25 cellular contexts compared by ENCODE assay signal in the genomic region with DNA sequence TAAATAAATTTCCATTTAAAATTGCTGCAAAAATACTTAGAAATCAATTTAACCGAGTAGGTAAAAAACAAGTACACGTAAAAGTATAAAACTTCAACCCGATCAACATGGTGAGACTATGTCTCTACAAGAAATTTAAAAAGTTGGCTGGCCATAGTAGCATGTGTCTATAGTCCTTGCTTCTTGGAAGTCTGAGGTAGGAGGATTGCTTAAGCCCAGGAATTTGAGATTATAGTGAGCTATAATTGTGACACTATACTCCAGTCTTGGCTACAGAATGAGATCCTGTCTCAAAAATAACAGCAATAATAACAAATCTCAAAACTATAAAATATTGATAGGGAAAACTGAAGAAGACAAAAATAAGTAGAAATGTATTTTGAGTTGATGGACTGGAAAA. TPM values are rescaled to one million over a fixed set of nuclear protein-coding genes. Genes with fewer than 3 reads are reported as not detected.
"Had no signal": no experiment of that assay in that cellular context is flagged by ENCODE, and none has a peak within 500 bp of the region (broad histone marks: within the 10 kb centered on the region; RNA-seq: fewer than 3 reads in every experiment).

No MANE protein-coding gene starts in this region.

- H3K27ac ChIP-seq: body of pancreas, colonic mucosa, lower lobe of right lung, sigmoid colon, transverse colon had no signal

- H3K9me3 ChIP-seq: body of pancreas, colonic mucosa, lower lobe of right lung, sigmoid colon, transverse colon had no signal

- H3K36me3 ChIP-seq: sigmoid colon had no signal

- DNase-seq: activated CD4-positive, alpha-beta T cell treated with anti-CD3 and anti-CD28 coated beads for 36 hours; activated CD4-positive, alpha-beta T cell treated with anti-CD3 and anti-CD28 coated beads, Interleukin-2, amount 50 U/mL, for 48 hours; activated naive CD8-positive, alpha-beta T cell treated with anti-CD3 and anti-CD28 coated beads for 36 hours; activated T-cell treated with anti-CD3 and anti-CD28 coated beads for 4 hours; central memory CD4-positive, alpha-beta T cell; colonic mucosa; endodermal cell; left cardiac atrium; lower lobe of right lung; nephron progenitor cell; occipital lobe; posterior cingulate gyrus; sigmoid colon; stimulated activated CD4-positive, alpha-beta T cell treated with anti-CD3 and anti-CD28 coated beads, Interleukin-12 subunit alpha, Interleukin-12 subunit beta, amount 100 ng/mL, for 4 hours; stimulated activated CD4-positive, alpha-beta T cell treated with anti-CD3 and anti-CD28 coated beads, Interleukin-1b, Interleukin-23, amount 100 ng/mL, for 48 hours; stimulated activated CD8-positive, alpha-beta memory T cell treated with anti-CD3 and anti-CD28 coated beads, Interleukin-4, amount 100 ng/mL, for 48 hours; stimulated activated naive CD4-positive, alpha-beta T cell treated with Interleukin-2 at 50 U/mL for 16 hours; transverse colon had no signal

- H3K27ac Mint-ChIP-seq: activated CD4-positive, alpha-beta T cell treated with anti-CD3 and anti-CD28 coated beads for 36 hours; activated naive CD8-positive, alpha-beta T cell treated with anti-CD3 and anti-CD28 coated beads for 36 hours; activated T-helper 1 cell treated with anti-CD3 and anti-CD28 coated beads, Interleukin-12 subunit alpha, Interleukin-12 subunit beta, Interleukin-2, Interleukin-4 antibody, amounts not matched to agents 30 ng/mL and 10 ng/mL and 1 ng/mL, durations not matched to agents 14 hours and 24 hours and 36 hours; endodermal cell; mesothelial cell of epicardium; nephron progenitor cell; WTC11 had no signal

- H3K9me3 Mint-ChIP-seq: activated T-helper 1 cell treated with anti-CD3 and anti-CD28 coated beads, Interleukin-12 subunit alpha, Interleukin-12 subunit beta, Interleukin-2, Interleukin-4 antibody, amounts not matched to agents 30 ng/mL and 10 ng/mL and 1 ng/mL, durations not matched to agents 14 hours and 24 hours and 36 hours; endodermal cell; nephron progenitor cell had no signal

- H3K27me3 Mint-ChIP-seq: activated CD4-positive, alpha-beta T cell treated with anti-CD3 and anti-CD28 coated beads for 36 hours; activated naive CD8-positive, alpha-beta T cell treated with anti-CD3 and anti-CD28 coated beads for 36 hours had no signal

- H3K27me3 ChIP-seq: body of pancreas, colonic mucosa, sigmoid colon, transverse colon had no signal

- H3K4me3 ChIP-seq: body of pancreas, colonic mucosa, lower lobe of right lung, sigmoid colon, transverse colon had no signal

- H3K4me1 Mint-ChIP-seq: mesothelial cell of epicardium, nephron progenitor cell, WTC11 had no signal

- H3K4me1 ChIP-seq: colonic mucosa, sigmoid colon had no signal

- H3K4me3 Mint-ChIP-seq: activated CD4-positive, alpha-beta T cell treated with anti-CD3 and anti-CD28 coated beads for 36 hours; activated naive CD8-positive, alpha-beta T cell treated with anti-CD3 and anti-CD28 coated beads for 36 hours; activated T-helper 1 cell treated with anti-CD3 and anti-CD28 coated beads, Interleukin-12 subunit alpha, Interleukin-12 subunit beta, Interleukin-2, Interleukin-4 antibody, amounts not matched to agents 30 ng/mL and 10 ng/mL and 1 ng/mL, durations not matched to agents 14 hours and 24 hours and 36 hours; endodermal cell; mesothelial cell of epicardium; nephron progenitor cell; WTC11 had no signal

- ATAC-seq: WTC11 had no signal

RNA-seq across cellular contexts. Expression of a gene that starts 11.1 kb away (rescaled TPM):
- total RNA-seq: endodermal cell had no signal

RNA-seq across cellular contexts. Expression of a gene that starts 59.0 kb away (rescaled TPM):
- total RNA-seq: activated CD4-positive, alpha-beta T cell treated with anti-CD3 and anti-CD28 coated beads for 36 hours; activated naive CD8-positive, alpha-beta T cell treated with anti-CD3 and anti-CD28 coated beads for 36 hours; activated T-helper 1 cell treated with anti-CD3 and anti-CD28 coated beads, Interleukin-12 subunit alpha, Interleukin-12 subunit beta, Interleukin-2, Interleukin-4 antibody, amounts not matched to agents 30 ng/mL and 10 ng/mL and 1 ng/mL, durations not matched to agents 14 hours and 24 hours and 36 hours; endodermal cell; epithelial cell of proximal tubule; mesothelial cell of epicardium; occipital lobe; renal cortical epithelial cell; T-helper 2 cell treated with Interferon-gamma antibody and Interleukin-4, amounts not matched to agents 100 ng/mL and 5 ng/mL, for 36 hours; WTC11 had no signal
